Comparison of ENCODE assay signal across 8 cellular contexts in the genomic region with DNA sequence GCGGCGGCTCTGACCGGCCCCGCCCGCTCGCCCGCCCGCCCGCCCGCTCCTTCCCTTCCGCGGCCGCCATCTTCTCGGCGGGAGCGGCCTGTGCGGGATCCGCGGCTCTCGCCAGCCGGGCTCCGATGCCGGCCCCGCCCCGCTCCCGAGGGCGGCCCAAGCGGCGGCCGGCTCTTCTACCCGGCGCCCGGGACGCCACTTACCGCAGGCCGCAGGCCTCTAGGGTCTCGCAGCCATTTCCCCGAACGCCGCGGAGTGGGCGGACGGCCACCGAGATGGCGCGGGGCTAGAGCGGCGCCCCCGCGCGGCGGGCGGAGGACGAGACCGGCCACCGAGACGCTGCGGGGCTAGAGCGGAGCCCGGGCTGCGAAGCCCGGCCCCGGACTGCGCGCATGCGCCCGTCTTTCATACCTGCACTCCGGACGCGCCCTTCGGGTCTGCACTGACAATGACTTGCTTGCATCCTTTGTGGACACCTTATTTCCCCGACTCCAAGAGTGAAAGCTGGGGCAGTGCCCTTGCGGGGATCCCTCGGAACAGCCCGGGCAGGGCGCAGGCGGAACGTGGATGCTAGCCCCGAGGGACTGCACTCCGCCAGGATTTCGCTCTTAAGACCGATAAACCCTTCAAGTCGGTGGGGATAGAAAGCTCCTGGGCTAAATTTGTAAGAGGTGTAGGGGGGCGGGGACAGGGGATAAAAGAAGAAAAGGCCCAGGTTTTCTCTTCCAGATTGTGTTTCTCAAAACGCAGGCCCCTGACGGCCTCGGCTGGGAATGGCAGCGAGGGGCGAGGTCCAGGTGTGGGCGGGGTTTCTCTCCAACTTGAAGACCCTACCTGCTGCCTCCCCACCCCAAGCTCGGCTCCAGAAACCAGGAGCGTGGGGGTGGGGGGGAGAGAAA. TPM values are rescaled to one million over a fixed set of nuclear protein-coding genes. Genes with fewer than 3 reads are reported as not detected.
A peak's percentile ranks its signal among the peaks of the same experiment; 100 is the strongest.
DNase-seq lines count a peak whose midpoint lies in the region; ATAC-seq, FAIRE-seq and TF ChIP-seq lines count a peak whose summit lies in the region.

A gene (minus strand): TSS at position 277 of the 899 bp plus-strand sequence.

- peak within 1 kb of the TSS; percentile 96 for H3K27ac Mint-ChIP-seq in WTC11

- peak; percentile 69 for TF ChIP-seq CTCF in AG04449 (IDR thresholded peaks at IDR 0.05; ENCODE audit: insufficient read depth, low read length, missing control alignments)
- peak; percentile 62; the same call in 1 of the 2 replicates for TF ChIP-seq CTCF in WTC11 (IDR thresholded peaks at IDR 0.05)
- TF ChIP-seq CTCF in keratinocyte (optimal IDR thresholded peaks at IDR 0.05 in 1 of 3, IDR thresholded peaks at IDR 0.05 in 1 of 3, conservative IDR thresholded peaks at IDR 0.05 in 1 of 3; ENCODE audit: extremely low read depth in 1 of 3, insufficient read depth in 2 of 3, low read length in 3 of 3): peak; percentile 16 to 67 (median 61)

- no peak for FAIRE-seq in keratinocyte (lab: Jason Lieb, UNC)

- DNase-seq in AG04449 (ENCODE audit: low read depth, low spot score) (no peak), NCI-H2227 (lab: John Stamatoyannopoulos, UW; ENCODE audit: unreplicated experiment) (peak; percentile 95), WTC11 (ENCODE audit: low spot score) (peak; percentile 87), keratinocyte (ENCODE audit: low read depth, low spot score) (no peak)
- peak; percentile 86 for DNase-seq in central memory CD4-positive, alpha-beta T cell
- peak; percentile 84 to 87 for DNase-seq in stimulated activated CD4-positive, alpha-beta T cell treated with anti-CD3 and anti-CD28 coated beads, Interleukin-15, amount 100 ng/mL, for 1 hour (ENCODE audit: low read depth in 1 of 2, low spot score in 1 of 2)

- H3K9me3 Mint-ChIP-seq in WTC11: no peaks in the 10 kb centered on the region

- H3K36me3 Mint-ChIP-seq in WTC11: no peaks in the 10 kb centered on the region

- H3K4me2 ChIP-seq in keratinocyte (ENCODE audit: control insufficient read depth, extremely low read depth, insufficient read depth, low read depth, low read length): peak within 1 kb of the TSS; percentile 99

- H3K9me3 ChIP-seq in keratinocyte (ENCODE audit: control insufficient read depth, low read depth, low read length): no peaks in the 10 kb centered on the region

- H3K4me1 ChIP-seq in keratinocyte (ENCODE audit: control insufficient read depth, extremely low read depth, insufficient read depth, low read length): peaks cover 42% of the 10 kb centered on the region

- CTCF ChIA-PET in AG04449 (lab: Yijun Ruan, JAX) (interaction anchor here (0.6 to 5.8 kb wide), 10 partner anchors 9 to 118 kb away, joined by 3 to 68 read pairs (median 8); a partner anchor contains a TSS), WTC11 (lab: Charles Lee) (interaction anchor here (0.7 to 2.7 kb wide), 13 partner anchors 9 to 304 kb away, joined by 3 to 24 read pairs (median 4); a partner anchor contains a TSS)

- H3K27me3 Mint-ChIP-seq in WTC11 (ENCODE audit: low read depth): no peaks in the 10 kb centered on the region; the same call in 1 of the 2 replicates

- peaks cover 24% of the 10 kb centered on the region for H4K20me1 ChIP-seq in keratinocyte (ENCODE audit: control insufficient read depth, extremely low read depth, insufficient read depth, low read length)

- peak within 1 kb of the TSS; percentile 88 for H3K4me3 ChIP-seq in AG04449 (ENCODE audit: low read depth, low read length)
- H3K4me3 ChIP-seq in keratinocyte (ENCODE audit: control insufficient read depth in 2 of 3, extremely low read depth in 1 of 3, insufficient read depth in 2 of 3, low read depth in 1 of 3, low read length in 3 of 3): peak within 1 kb of the TSS; percentile 67 to 91 (median 89)

- no peaks in the 10 kb centered on the region for H3K27me3 ChIP-seq in keratinocyte (ENCODE audit: control insufficient read depth, extremely low read depth, insufficient read depth, low read length)

- POLR2A ChIA-PET in AG04449 (lab: Yijun Ruan, JAX): interaction anchor here (1.8 kb wide), 1 partner anchor 11 kb away, joined by 6 read pairs; no protein-coding TSS in a partner anchor
- POLR2A ChIA-PET in WTC11 (lab: Charles Lee): interaction anchor here (0.7 to 6.2 kb wide), 6 partner anchors 10 to 558 kb away, joined by 3 to 53 read pairs (median 3); a partner anchor contains a TSS

- peaks cover 4% of the 10 kb centered on the region for H3K9me1 ChIP-seq in keratinocyte (ENCODE audit: control insufficient read depth, extremely low read depth, insufficient read depth, low read length)

- H3K79me2 ChIP-seq in keratinocyte (ENCODE audit: control insufficient read depth, insufficient read depth, low read length): peaks cover 91% of the 10 kb centered on the region

- H2AFZ ChIP-seq in keratinocyte (ENCODE audit: control insufficient read depth, low read length): peak within 1 kb of the TSS; percentile 47

- H3K9ac ChIP-seq in keratinocyte (ENCODE audit: control insufficient read depth, extremely low read depth, insufficient read depth, low read length): peak within 1 kb of the TSS; percentile 98

- ATAC-seq in GM18868 (IDR thresholded peaks at IDR 0.05; ENCODE audit: unreplicated experiment): peak; percentile 75
- ATAC-seq in HG03108 (IDR thresholded peaks at IDR 0.05; ENCODE audit: unreplicated experiment): peak; percentile 81
- peak; percentile 54 for ATAC-seq in WTC11

- dilution Hi-C loops in keratinocyte (cut with MboI; ENCODE audit: extremely low pct_ligation_motif_present, low sequenced_read_pairs): no loop called here

- peak within 1 kb of the TSS; percentile 97 for H3K27ac ChIP-seq in keratinocyte (ENCODE audit: control insufficient read depth, insufficient read depth, low read length)

- peaks cover 63% of the 10 kb centered on the region for H3K4me1 Mint-ChIP-seq in WTC11

- H3K4me3 Mint-ChIP-seq in WTC11: peak within 1 kb of the TSS; percentile 95

- peaks cover 0 to 6% of the 10 kb centered on the region in 2 experiments for H3K36me3 ChIP-seq in keratinocyte (ENCODE audit: control insufficient read depth in 2 of 2, extremely low read depth in 1 of 2, insufficient read depth in 2 of 2, low read length in 2 of 2)

TF ChIP-seq in WTC11, 78 proteins besides CTCF, POLR2A, EP300 and RAD21 (continues in another document):
- TF ChIP-seq PRRX2 (CRISPR knock-in tag; IDR thresholded peaks at IDR 0.05): no peak
- TF ChIP-seq, protein P1, sequence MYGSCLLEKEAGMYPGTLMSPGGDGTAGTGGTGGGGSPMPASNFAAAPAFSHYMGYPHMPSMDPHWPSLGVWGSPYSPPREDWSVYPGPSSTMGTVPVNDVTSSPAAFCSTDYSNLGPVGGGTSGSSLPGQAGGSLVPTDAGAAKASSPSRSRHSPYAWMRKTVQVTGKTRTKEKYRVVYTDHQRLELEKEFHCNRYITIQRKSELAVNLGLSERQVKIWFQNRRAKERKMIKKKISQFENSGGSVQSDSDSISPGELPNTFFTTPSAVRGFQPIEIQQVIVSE (CRISPR knock-in tag; IDR thresholded peaks at IDR 0.05; ENCODE audit: borderline replicate concordance): no peak
- no peak for TF ChIP-seq ZNF121 (CRISPR knock-in tag; IDR thresholded peaks at IDR 0.05)
- TF ChIP-seq, protein P2, sequence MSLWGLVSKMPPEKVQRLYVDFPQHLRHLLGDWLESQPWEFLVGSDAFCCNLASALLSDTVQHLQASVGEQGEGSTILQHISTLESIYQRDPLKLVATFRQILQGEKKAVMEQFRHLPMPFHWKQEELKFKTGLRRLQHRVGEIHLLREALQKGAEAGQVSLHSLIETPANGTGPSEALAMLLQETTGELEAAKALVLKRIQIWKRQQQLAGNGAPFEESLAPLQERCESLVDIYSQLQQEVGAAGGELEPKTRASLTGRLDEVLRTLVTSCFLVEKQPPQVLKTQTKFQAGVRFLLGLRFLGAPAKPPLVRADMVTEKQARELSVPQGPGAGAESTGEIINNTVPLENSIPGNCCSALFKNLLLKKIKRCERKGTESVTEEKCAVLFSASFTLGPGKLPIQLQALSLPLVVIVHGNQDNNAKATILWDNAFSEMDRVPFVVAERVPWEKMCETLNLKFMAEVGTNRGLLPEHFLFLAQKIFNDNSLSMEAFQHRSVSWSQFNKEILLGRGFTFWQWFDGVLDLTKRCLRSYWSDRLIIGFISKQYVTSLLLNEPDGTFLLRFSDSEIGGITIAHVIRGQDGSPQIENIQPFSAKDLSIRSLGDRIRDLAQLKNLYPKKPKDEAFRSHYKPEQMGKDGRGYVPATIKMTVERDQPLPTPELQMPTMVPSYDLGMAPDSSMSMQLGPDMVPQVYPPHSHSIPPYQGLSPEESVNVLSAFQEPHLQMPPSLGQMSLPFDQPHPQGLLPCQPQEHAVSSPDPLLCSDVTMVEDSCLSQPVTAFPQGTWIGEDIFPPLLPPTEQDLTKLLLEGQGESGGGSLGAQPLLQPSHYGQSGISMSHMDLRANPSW (CRISPR knock-in tag; conservative IDR thresholded peaks at IDR 0.05; ENCODE audit: low read depth): no peak
- TF ChIP-seq, protein P3, sequence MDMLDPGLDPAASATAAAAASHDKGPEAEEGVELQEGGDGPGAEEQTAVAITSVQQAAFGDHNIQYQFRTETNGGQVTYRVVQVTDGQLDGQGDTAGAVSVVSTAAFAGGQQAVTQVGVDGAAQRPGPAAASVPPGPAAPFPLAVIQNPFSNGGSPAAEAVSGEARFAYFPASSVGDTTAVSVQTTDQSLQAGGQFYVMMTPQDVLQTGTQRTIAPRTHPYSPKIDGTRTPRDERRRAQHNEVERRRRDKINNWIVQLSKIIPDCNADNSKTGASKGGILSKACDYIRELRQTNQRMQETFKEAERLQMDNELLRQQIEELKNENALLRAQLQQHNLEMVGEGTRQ (CRISPR knock-in tag; IDR thresholded peaks at IDR 0.05): no peak; the same call in 1 of the 2 replicates
- TF ChIP-seq, protein P4, sequence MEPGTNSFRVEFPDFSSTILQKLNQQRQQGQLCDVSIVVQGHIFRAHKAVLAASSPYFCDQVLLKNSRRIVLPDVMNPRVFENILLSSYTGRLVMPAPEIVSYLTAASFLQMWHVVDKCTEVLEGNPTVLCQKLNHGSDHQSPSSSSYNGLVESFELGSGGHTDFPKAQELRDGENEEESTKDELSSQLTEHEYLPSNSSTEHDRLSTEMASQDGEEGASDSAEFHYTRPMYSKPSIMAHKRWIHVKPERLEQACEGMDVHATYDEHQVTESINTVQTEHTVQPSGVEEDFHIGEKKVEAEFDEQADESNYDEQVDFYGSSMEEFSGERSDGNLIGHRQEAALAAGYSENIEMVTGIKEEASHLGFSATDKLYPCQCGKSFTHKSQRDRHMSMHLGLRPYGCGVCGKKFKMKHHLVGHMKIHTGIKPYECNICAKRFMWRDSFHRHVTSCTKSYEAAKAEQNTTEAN (CRISPR knock-in tag; IDR thresholded peaks at IDR 0.05): no peak; the same call in 1 of the 2 replicates

RNA-seq across cellular contexts. Expression of the gene that starts here (rescaled TPM):
- total RNA-seq in WTC11 (2021): 69.3 to 87.3 TPM (median 71.6 TPM) in 3 replicates
- polyA plus RNA-seq in keratinocyte: 11.1 to 19.3 TPM (median 14.2 TPM) in 3 replicates
- 15.1 TPM for polyA plus RNA-seq in keratinocyte (2011; ENCODE audit: low read depth)
- polyA plus RNA-seq in keratinocyte (2011; cell fraction: cytosol; rRNA removed): 8.5 and 10.2 TPM in 2 replicates
- 47.2 and 48.5 TPM in 2 replicates for polyA plus RNA-seq in keratinocyte (2011; cell fraction: nucleus; rRNA removed)
- 15.8 and 19.5 TPM in 2 replicates for polyA plus RNA-seq in keratinocyte (2012; ENCODE audit: low replicate concordance)
- polyA minus RNA-seq in keratinocyte: 15.5 to 24.0 TPM (median 22.7 TPM) in 3 replicates
- 9.8 TPM for polyA minus RNA-seq in keratinocyte (2011; cell fraction: cytosol; rRNA and poly(A)+ RNA removed)
- polyA minus RNA-seq in keratinocyte (2011; cell fraction: nucleus; rRNA and poly(A)+ RNA removed): 28.4 and 41.6 TPM in 2 replicates

Comparison
In these comparisons a context has a peak if more than half of its experiments do, and no peak if none do; other contexts are left out.
1. DNase-seq: peak in NCI-H2227 (single experiment), WTC11 (single experiment), central memory CD4-positive, alpha-beta T cell (single experiment) and stimulated activated CD4-positive, alpha-beta T cell treated with anti-CD3 and anti-CD28 coated beads, Interleukin-15, amount 100 ng/mL, for 1 hour (2 of 2); none in AG04449 (single experiment) and keratinocyte (single experiment).
2. Peak in every context shown above with its lines, with median percentiles within 50 percentile points of each other: CTCF ChIP-seq and ATAC-seq.